1 cellular context compared by ENCODE assay signal in the genomic region with DNA sequence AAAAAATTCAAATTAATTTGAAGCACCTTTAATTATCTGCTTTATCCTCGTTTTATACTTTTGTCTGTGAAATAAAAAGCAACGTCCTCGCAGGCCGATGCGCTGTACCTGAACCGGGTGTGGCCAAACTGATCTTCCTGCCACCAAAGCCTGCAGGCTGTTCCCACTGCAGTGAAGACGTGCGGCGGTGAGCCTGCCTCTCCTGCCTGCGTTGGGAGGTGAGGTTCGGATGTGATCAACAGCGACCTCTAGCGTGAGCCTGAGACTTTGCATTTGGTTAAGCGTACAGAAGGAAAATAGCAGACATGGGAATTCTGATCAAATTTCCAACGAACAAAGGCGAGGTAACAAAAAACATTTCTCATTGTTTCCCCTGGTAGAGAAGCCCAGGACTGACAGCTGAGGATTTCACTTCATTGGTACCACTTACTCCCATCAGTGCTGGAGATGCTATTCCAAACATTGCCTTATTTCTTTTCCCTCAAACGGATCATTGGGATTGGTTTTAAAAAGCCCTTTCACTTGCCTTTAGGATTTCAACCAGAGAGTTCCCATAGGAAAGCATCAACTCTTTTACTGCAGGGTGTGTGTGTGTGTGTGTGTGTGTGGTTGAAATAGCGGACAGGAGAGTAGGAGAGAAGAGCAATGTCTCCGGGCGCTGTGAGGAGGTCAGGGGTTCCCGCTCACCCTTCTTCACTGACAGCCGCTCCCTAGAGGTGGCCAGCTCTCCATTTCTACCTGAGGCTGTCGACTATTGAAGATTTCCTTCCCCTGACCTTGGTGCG.
TF ChIP-seq lines count a peak whose summit lies in the region.

No MANE protein-coding gene starts in this region.

TF ChIP-seq in HepG2, 621 proteins besides CTCF, POLR2A, EP300 and RAD21 (continued from another document and continues in another):
- TF ChIP-seq ZNF407 (CRISPR knock-in tag; IDR thresholded peaks at IDR 0.05; ENCODE audit: not compliant biosample characterization) = no peak
- no peak for TF ChIP-seq ZNF280B (CRISPR knock-in tag; IDR thresholded peaks at IDR 0.05; ENCODE audit: borderline replicate concordance)
- TF ChIP-seq RBFOX2 (IDR thresholded peaks at IDR 0.05; ENCODE audit: low read depth, low read length) = no peak
- no peak for TF ChIP-seq KLF15 (CRISPR knock-in tag; IDR thresholded peaks at IDR 0.05; ENCODE audit: borderline replicate concordance)
- TF ChIP-seq DPF2 (CRISPR knock-in tag; IDR thresholded peaks at IDR 0.05; ENCODE audit: borderline replicate concordance, low read depth) = no peak
- 0 out of 4 replicates have a peak, but pooled peaks of 1 of the 2 experiments have one; percentile 33 for TF ChIP-seq KLF16 (CRISPR knock-in tag; IDR thresholded peaks at IDR 0.05)
- no peak for TF ChIP-seq PTBP1 (IDR thresholded peaks at IDR 0.05; ENCODE audit: low read depth, low read length, poor library complexity, severe bottlenecking)
- no peak for TF ChIP-seq DMTF1 (CRISPR knock-in tag; IDR thresholded peaks at IDR 0.05)
- TF ChIP-seq TAF1 (CRISPR knock-in tag; IDR thresholded peaks at IDR 0.05) = no peak
- TF ChIP-seq IRX3 (CRISPR knock-in tag; IDR thresholded peaks at IDR 0.05; ENCODE audit: borderline replicate concordance, low read depth) = no peak
- no peak for TF ChIP-seq ZFP62 (CRISPR knock-in tag; IDR thresholded peaks at IDR 0.05)
- no peak for TF ChIP-seq PHF8 (CRISPR knock-in tag; IDR thresholded peaks at IDR 0.05)
- no peak for TF ChIP-seq CBFB (CRISPR knock-in tag; IDR thresholded peaks at IDR 0.05)
- no peak for TF ChIP-seq BRCA1 (CRISPR knock-in tag; IDR thresholded peaks at IDR 0.05)
- no peak for TF ChIP-seq ZBTB8A (CRISPR knock-in tag; IDR thresholded peaks at IDR 0.05; ENCODE audit: borderline replicate concordance, low read depth)
- no peak for TF ChIP-seq ZNF672 (CRISPR knock-in tag; IDR thresholded peaks at IDR 0.05)
- TF ChIP-seq, protein P1, sequence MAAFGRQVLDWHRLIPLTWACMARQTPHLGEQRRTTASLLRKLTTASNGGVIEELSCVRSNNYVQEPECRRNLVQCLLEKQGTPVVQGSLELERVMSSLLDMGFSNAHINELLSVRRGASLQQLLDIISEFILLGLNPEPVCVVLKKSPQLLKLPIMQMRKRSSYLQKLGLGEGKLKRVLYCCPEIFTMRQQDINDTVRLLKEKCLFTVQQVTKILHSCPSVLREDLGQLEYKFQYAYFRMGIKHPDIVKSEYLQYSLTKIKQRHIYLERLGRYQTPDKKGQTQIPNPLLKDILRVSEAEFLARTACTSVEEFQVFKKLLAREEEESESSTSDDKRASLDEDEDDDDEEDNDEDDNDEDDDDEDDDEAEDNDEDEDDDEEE (CRISPR knock-in tag; IDR thresholded peaks at IDR 0.05) = 0 out of 2 replicates have a peak, but pooled peaks have one; percentile 2
- TF ChIP-seq, protein P2, sequence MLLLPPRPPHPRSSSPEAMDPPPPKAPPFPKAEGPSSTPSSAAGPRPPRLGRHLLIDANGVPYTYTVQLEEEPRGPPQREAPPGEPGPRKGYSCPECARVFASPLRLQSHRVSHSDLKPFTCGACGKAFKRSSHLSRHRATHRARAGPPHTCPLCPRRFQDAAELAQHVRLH (CRISPR knock-in tag; IDR thresholded peaks at IDR 0.05; ENCODE audit: borderline replicate concordance, low read depth) = peak; percentile 78; the same call in 1 of the 2 replicates
- TF ChIP-seq HBP1 (CRISPR knock-in tag; IDR thresholded peaks at IDR 0.05; ENCODE audit: low read depth) = peak; percentile 40; the same call in 1 of the 2 replicates
- no peak for TF ChIP-seq GTF3A (CRISPR knock-in tag; conservative IDR thresholded peaks at IDR 0.05)
- no peak for TF ChIP-seq MBNL3 (CRISPR knock-in tag; conservative IDR thresholded peaks at IDR 0.05)
- no peak for TF ChIP-seq ZNF180 (CRISPR knock-in tag; IDR thresholded peaks at IDR 0.05; ENCODE audit: borderline replicate concordance, low read depth)
- no peak for TF ChIP-seq POLR2AphosphoS2 (IDR thresholded peaks at IDR 0.05; ENCODE audit: low read depth, low read length)
- TF ChIP-seq ZNF674 (CRISPR knock-in tag; IDR thresholded peaks at IDR 0.05; ENCODE audit: low read depth) = no peak
- no peak for TF ChIP-seq ZNF24 (IDR thresholded peaks at IDR 0.05)
- TF ChIP-seq, protein P3, sequence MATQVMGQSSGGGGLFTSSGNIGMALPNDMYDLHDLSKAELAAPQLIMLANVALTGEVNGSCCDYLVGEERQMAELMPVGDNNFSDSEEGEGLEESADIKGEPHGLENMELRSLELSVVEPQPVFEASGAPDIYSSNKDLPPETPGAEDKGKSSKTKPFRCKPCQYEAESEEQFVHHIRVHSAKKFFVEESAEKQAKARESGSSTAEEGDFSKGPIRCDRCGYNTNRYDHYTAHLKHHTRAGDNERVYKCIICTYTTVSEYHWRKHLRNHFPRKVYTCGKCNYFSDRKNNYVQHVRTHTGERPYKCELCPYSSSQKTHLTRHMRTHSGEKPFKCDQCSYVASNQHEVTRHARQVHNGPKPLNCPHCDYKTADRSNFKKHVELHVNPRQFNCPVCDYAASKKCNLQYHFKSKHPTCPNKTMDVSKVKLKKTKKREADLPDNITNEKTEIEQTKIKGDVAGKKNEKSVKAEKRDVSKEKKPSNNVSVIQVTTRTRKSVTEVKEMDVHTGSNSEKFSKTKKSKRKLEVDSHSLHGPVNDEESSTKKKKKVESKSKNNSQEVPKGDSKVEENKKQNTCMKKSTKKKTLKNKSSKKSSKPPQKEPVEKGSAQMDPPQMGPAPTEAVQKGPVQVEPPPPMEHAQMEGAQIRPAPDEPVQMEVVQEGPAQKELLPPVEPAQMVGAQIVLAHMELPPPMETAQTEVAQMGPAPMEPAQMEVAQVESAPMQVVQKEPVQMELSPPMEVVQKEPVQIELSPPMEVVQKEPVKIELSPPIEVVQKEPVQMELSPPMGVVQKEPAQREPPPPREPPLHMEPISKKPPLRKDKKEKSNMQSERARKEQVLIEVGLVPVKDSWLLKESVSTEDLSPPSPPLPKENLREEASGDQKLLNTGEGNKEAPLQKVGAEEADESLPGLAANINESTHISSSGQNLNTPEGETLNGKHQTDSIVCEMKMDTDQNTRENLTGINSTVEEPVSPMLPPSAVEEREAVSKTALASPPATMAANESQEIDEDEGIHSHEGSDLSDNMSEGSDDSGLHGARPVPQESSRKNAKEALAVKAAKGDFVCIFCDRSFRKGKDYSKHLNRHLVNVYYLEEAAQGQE (IDR thresholded peaks at IDR 0.05; ENCODE audit: borderline replicate concordance in 1 of 2, low read depth in 1 of 2, low read length in 2 of 2) = no peak
- no peak for TF ChIP-seq ZMAT3 (CRISPR knock-in tag; conservative IDR thresholded peaks at IDR 0.05)
- no peak for TF ChIP-seq PRDM15 (CRISPR knock-in tag; IDR thresholded peaks at IDR 0.05)
- no peak for TF ChIP-seq ZFYVE20 (CRISPR knock-in tag; IDR thresholded peaks at IDR 0.05; ENCODE audit: borderline replicate concordance, low read depth)
